In the genomic region with DNA sequence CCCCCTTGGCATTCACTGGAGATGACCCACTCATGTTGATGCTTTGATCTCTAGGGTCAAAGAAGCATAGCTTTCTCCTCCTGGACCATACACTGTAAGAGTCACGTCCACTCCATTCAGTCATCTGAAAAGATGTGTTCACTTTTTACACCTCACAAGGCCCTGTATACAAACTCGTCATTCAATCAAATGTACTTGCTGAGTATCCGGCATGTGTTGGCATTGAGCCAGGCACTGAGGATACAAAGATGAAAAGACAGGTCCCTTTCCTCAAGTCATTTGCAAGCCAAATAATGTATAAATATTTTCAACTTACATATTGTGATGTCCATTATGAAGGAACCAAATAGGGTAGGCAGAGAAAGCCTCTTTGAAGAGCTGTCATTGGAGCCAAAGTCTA, we compare ENCODE assay signal across 17 cellular contexts. TPM values are rescaled to one million over a fixed set of nuclear protein-coding genes. Genes with fewer than 3 reads are reported as not detected.
"Had no signal": no experiment of that assay in that cellular context is flagged by ENCODE, and none has a peak within 500 bp of the region (broad histone marks: within the 10 kb centered on the region; RNA-seq: fewer than 3 reads in every experiment).

No MANE protein-coding gene starts in this region.

- H3K27me3 ChIP-seq: thyroid gland had no signal

- H3K79me2 ChIP-seq: hepatocyte had no signal

- H3K9me3 ChIP-seq: colonic mucosa, pancreas, thyroid gland had no signal

- H3K27ac ChIP-seq: colonic mucosa, hepatocyte, pancreas, thyroid gland had no signal

- H3K4me3 ChIP-seq: colonic mucosa, hepatocyte, pancreas, thyroid gland had no signal

- DNase-seq: activated B cell treated with CpG ODN at 0.5 μM for 24 hours; activated CD4-positive, alpha-beta T cell treated with anti-CD3 and anti-CD28 coated beads, Interleukin-2, amount 10 ng/mL, durations not matched to agents 24 days and 14 days; activated naive CD4-positive, alpha-beta T cell treated with anti-CD3 and anti-CD28 coated beads for 36 hours; colonic mucosa; effector CD4-positive, alpha-beta T cell; kidney; pancreas; retina; small intestine; thyroid gland had no signal

- H2AFZ ChIP-seq: hepatocyte had no signal

- ATAC-seq: pancreas; stimulated activated effector memory CD8-positive, alpha-beta T cell treated with anti-CD3 and anti-CD28 coated beads, Interleukin-12 subunit alpha, Interleukin-12 subunit beta, amount 100 ng/mL, for 72 hours had no signal

- H3K36me3 ChIP-seq: colonic mucosa, pancreas, thyroid gland had no signal

- H3K4me2 ChIP-seq: hepatocyte had no signal

- FAIRE-seq: astrocyte, frontal cortex, kidney, pancreas, small intestine, urothelium cell line had no signal

- H3K4me1 ChIP-seq: pancreas had no signal

RNA-seq across cellular contexts. Expression of gene TCF15, which starts 34.0 kb away (rescaled TPM):
- total RNA-seq: activated B cell treated with CpG ODN at 0.5 μM for 24 hours; activated naive CD4-positive, alpha-beta T cell treated with anti-CD3 and anti-CD28 coated beads for 36 hours; astrocyte; fibroblast of lung; hepatocyte; myocyte had no signal
- polyA plus RNA-seq: fibroblast of lung, hepatocyte had no signal
